9 cellular contexts compared by ENCODE assay signal in genomic region chr11:105202844-105203548, GRCh38.
A peak's percentile ranks its signal among the peaks of the same experiment; 100 is the strongest.
DNase-seq lines count a peak whose midpoint lies in the region; FAIRE-seq and TF ChIP-seq lines count a peak whose summit lies in the region.
"Had no signal": no experiment of that assay in that cellular context is flagged by ENCODE, and none has a peak within 500 bp of the region (broad histone marks: within the 10 kb centered on the region; RNA-seq: fewer than 3 reads in every experiment).

No MANE protein-coding gene starts in this region.

- no peak for FAIRE-seq in GM19239 (lab: Jason Lieb, UNC)

- peak; percentile 8 for DNase-seq in HuH-7.5 (ENCODE audit: low spot score)
- DNase-seq in SW480 (ENCODE audit: low spot score), result peak; percentile 59
- DNase-seq in dermis blood vessel endothelial cell, result peak; percentile 34
- DNase-seq in renal cortical epithelial cell (ENCODE audit: low read depth), result peak; percentile 93
- no peak for DNase-seq in erythroblast (lab: John Stamatoyannopoulos, UW)
- no peak for DNase-seq in GM19239 (ENCODE audit: insufficient read length, low spot score)
- DNase-seq in ovary, result no peak
- DNase-seq: left ventricle myocardium inferior had no signal

- WGBS in ovary, 3 donors, result 24 to 35% (median 28%) methylated on average over 3 of the region's 3 CpGs

- no peaks in the 10 kb centered on the region for H3K9me3 ChIP-seq in ovary
- H3K9me3 ChIP-seq: ascending aorta, left ventricle myocardium inferior had no signal

- no peak overlapping the region for H3K27ac ChIP-seq in ovary
- H3K27ac ChIP-seq: ascending aorta, left ventricle myocardium inferior had no signal

- H3K27me3 ChIP-seq in ovary, result no peaks in the 10 kb centered on the region
- H3K27me3 ChIP-seq: ascending aorta had no signal

- H3K4me3 ChIP-seq in ovary, result no peak overlapping the region
- H3K4me3 ChIP-seq: ascending aorta, left ventricle myocardium inferior had no signal

- intact Hi-C loops in ovary (cut with DNase I), result no loop called here

- no peak for TF ChIP-seq CTCF in ovary (IDR thresholded peaks at IDR 0.05)

- H3K36me3 ChIP-seq in ovary, result no peaks in the 10 kb centered on the region
- H3K36me3 ChIP-seq: ascending aorta, left ventricle myocardium inferior had no signal

- no peak for TF ChIP-seq EP300 in ovary (IDR thresholded peaks at IDR 0.05)

- H3K4me1 ChIP-seq in ovary (ENCODE audit: insufficient read depth), result no peaks in the 10 kb centered on the region
- H3K4me1 ChIP-seq: ascending aorta, left ventricle myocardium inferior had no signal

- no peak for TF ChIP-seq POLR2A in erythroblast (IDR thresholded peaks at IDR 0.05; ENCODE audit: low read length)
- no peak for TF ChIP-seq POLR2A in ovary (IDR thresholded peaks at IDR 0.05)

Comparison
In these comparisons a context has a peak if more than half of its experiments do, and no peak if none do; other contexts are left out.
1. DNase-seq: peak in HuH-7.5 (single experiment), SW480 (single experiment), dermis blood vessel endothelial cell (single experiment) and renal cortical epithelial cell (single experiment); none in erythroblast (0 of 2), GM19239 (single experiment) and ovary (0 of 5).